22 cellular contexts compared by ENCODE assay signal in genomic region chr17:4958102-4958501, GRCh38. TPM values are rescaled to one million over a fixed set of nuclear protein-coding genes. Genes with fewer than 3 reads are reported as not detected.
DNase-seq lines count a peak whose midpoint lies in the region; ATAC-seq and TF ChIP-seq lines count a peak whose summit lies in the region.
"Had no signal": no experiment of that assay in that cellular context is flagged by ENCODE, and none has a peak within 500 bp of the region (broad histone marks: within the 10 kb centered on the region; RNA-seq: fewer than 3 reads in every experiment).

No MANE protein-coding gene starts in this region.

- peak overlapping the region; percentile 51 for H3K27ac Mint-ChIP-seq in MCF 10A (ENCODE audit: low read depth, unreplicated experiment)
- H3K27ac Mint-ChIP-seq: T-helper 1 cell treated with Interleukin-12 subunit alpha and Interleukin-12 subunit beta and Interleukin-4 antibody, amounts not matched to agents 30 μg/mL and 1 μg/mL, for 36 hours had no signal

- no peaks in the 10 kb centered on the region for H3K4me1 ChIP-seq in breast epithelium
- H3K4me1 ChIP-seq in BLaER1, result peaks cover 57% of the 10 kb centered on the region
- H3K4me1 ChIP-seq in psoas muscle, result peaks cover 36% of the 10 kb centered on the region
- H3K4me1 ChIP-seq: Caco-2 had no signal

- TF ChIP-seq CTCF in MCF 10A (IDR thresholded peaks at IDR 0.05; ENCODE audit: unreplicated experiment), result no peak
- TF ChIP-seq CTCF in breast epithelium (IDR thresholded peaks at IDR 0.05), result no peak
- no peak for TF ChIP-seq CTCF in psoas muscle (IDR thresholded peaks at IDR 0.05)

- H3K36me3 ChIP-seq in breast epithelium (peaks cover 10% of the 10 kb centered on the region), BLaER1 (peaks cover 47% of the 10 kb centered on the region), psoas muscle (ENCODE audit: insufficient read depth in 1 of 2, low read depth in 1 of 2) (peaks cover 6 to 52% of the 10 kb centered on the region in 2 donors)
- H3K36me3 ChIP-seq: MG63 had no signal

- H3K27ac ChIP-seq in breast epithelium (no peak overlapping the region), BLaER1 (no peak overlapping the region), psoas muscle (peak overlapping the region; percentile 77)
- H3K27ac ChIP-seq: BLaER1 treated with 17β-estradiol and CSF1 and Interleukin-3, amounts not matched to agents 10 nM and 100 nM had no signal

- H3K4me3 ChIP-seq in breast epithelium (no peak overlapping the region), BLaER1 (no peak overlapping the region), psoas muscle (no peak overlapping the region)
- H3K4me3 ChIP-seq: BLaER1 treated with 17β-estradiol and CSF1 and Interleukin-3, amounts not matched to agents 10 nM and 100 nM; GM12878; MG63; Peyer's patch had no signal

- CTCF ChIA-PET in MCF 10A (lab: Yijun Ruan, JAX), result no interaction called here

- WGBS in psoas muscle, 3 donors, result 18 to 51% (median 29%) methylated on average over 3 of the region's 3 CpGs

- H3K9me3 ChIP-seq in breast epithelium (no peaks in the 10 kb centered on the region), BLaER1 (no peaks in the 10 kb centered on the region), psoas muscle (no peaks in the 10 kb centered on the region)
- H3K9me3 ChIP-seq: BLaER1 treated with 17β-estradiol and CSF1 and Interleukin-3, amounts not matched to agents 10 nM and 100 nM; Caco-2; MG63; Peyer's patch had no signal

- H3K27me3 ChIP-seq in breast epithelium (no peaks in the 10 kb centered on the region), BLaER1 (no peaks in the 10 kb centered on the region), psoas muscle (ENCODE audit: insufficient read depth in 3 of 3, low read length in 2 of 3) (no peaks in the 10 kb centered on the region)
- H3K27me3 ChIP-seq: BLaER1 treated with 17β-estradiol and CSF1 and Interleukin-3, amounts not matched to agents 10 nM and 100 nM; MG63; Peyer's patch had no signal

- ATAC-seq in left colon (peak; percentile 33), psoas muscle (peak; percentile 47 to 70 (median 64))
- ATAC-seq: GM12878 had no signal

- POLR2A ChIA-PET in MCF 10A (lab: Yijun Ruan, JAX), result interaction anchor here (0.6 to 21.5 kb wide), 2 partner anchors 9 to 38 kb away, joined by 3 to 639 read pairs; partner anchors contain the start of gene SPAG7

- H3K4me2 ChIP-seq in BLaER1, result peak overlapping the region; percentile 17

- no peak overlapping the region for H3K4me3 Mint-ChIP-seq in MCF 10A (ENCODE audit: unreplicated experiment)
- H3K4me3 Mint-ChIP-seq: CD4-positive, alpha-beta memory T cell; T-helper 1 cell treated with Interleukin-12 subunit alpha and Interleukin-12 subunit beta and Interleukin-4 antibody, amounts not matched to agents 30 μg/mL and 1 μg/mL, for 36 hours had no signal

- no peaks in the 10 kb centered on the region for H3K9me3 Mint-ChIP-seq in MCF 10A (ENCODE audit: unreplicated experiment)
- H3K9me3 Mint-ChIP-seq: CD4-positive, alpha-beta memory T cell; T-helper 1 cell treated with Interleukin-12 subunit alpha and Interleukin-12 subunit beta and Interleukin-4 antibody, amounts not matched to agents 30 μg/mL and 1 μg/mL, for 36 hours had no signal

- BruUV-seq in MCF 10A (replicated peaks; lab: Mats Ljungman, UMichigan), result no TSS peak

- no peak for TF ChIP-seq POLR2A in breast epithelium (IDR thresholded peaks at IDR 0.05)

- peaks cover 24% of the 10 kb centered on the region for H3K36me3 Mint-ChIP-seq in MCF 10A (ENCODE audit: insufficient read depth, unreplicated experiment)

- H4K20me1 ChIP-seq in BLaER1, result no peaks in the 10 kb centered on the region
- H4K20me1 ChIP-seq: BLaER1 treated with 17β-estradiol and CSF1 and Interleukin-3, amounts not matched to agents 10 nM and 100 nM had no signal

- DNase-seq in MCF 10A (ENCODE audit: unreplicated experiment), result no peak
- no peak for DNase-seq in breast epithelium (ENCODE audit: low spot score in 2 of 2)
- no peak for DNase-seq in left colon
- no peak for DNase-seq in psoas muscle
- no peak for DNase-seq in OCI-M2 (lab: John Stamatoyannopoulos, UW; ENCODE audit: unreplicated experiment)
- DNase-seq in NCI-H1048 (lab: John Stamatoyannopoulos, UW), result no peak
- DNase-seq: ACHN; Caco-2; CD4-positive, alpha-beta memory T cell; DMS 273 treated with DMSO at 0.1 percent for 48 hours; DND-41; Kasumi-1; MG63; NCI-H1436 treated with DMSO at 0.1 percent for 48 hours; NCI-H1930; NCI-H510A; NK-92 treated with Interleukin-12 subunit alpha and Interleukin-12 subunit beta, amount 100 ng/mL, for 24 hours; Peyer's patch had no signal

- intact Hi-C loops in MCF 10A (cut with micrococcal nuclease), result no loop called here
- intact Hi-C loops in breast epithelium (cut with DNase I; ENCODE audit: low total_unique reads), result no loop called here
- intact Hi-C loops in left colon (cut with DNase I, micrococcal nuclease), result no loop called here
- intact Hi-C loops in psoas muscle (cut with DNase I), result no loop called here

- H3K4me1 Mint-ChIP-seq in MCF 10A (ENCODE audit: insufficient read depth, unreplicated experiment), result no peaks in the 10 kb centered on the region

- H3K9ac ChIP-seq in BLaER1, result 0 out of 2 replicates have a peak overlapping the region, but pooled peaks have one; percentile 5

- no peaks in the 10 kb centered on the region for H3K27me3 Mint-ChIP-seq in MCF 10A (ENCODE audit: insufficient read depth, unreplicated experiment)
- H3K27me3 Mint-ChIP-seq: CD4-positive, alpha-beta memory T cell had no signal

RNA-seq across cellular contexts. Expression of gene ENO3, which starts 7.2 kb away (rescaled TPM):
- total RNA-seq in MCF 10A (2022) (19.0 and 20.2 TPM in 2 replicates), breast epithelium (1 to 10 TPM; 1.6 to 4.6 (median 3.1) TPM), left colon (1 to 10 TPM; 7.3 to 8.9 TPM), psoas muscle (1,000 to 10,000 TPM; 2,251 to 3,238 (median 2,533) TPM)
- polyA plus RNA-seq in psoas muscle, result 1,000 to 10,000 TPM; 1,126 to 5,696 (median 4,322) TPM

RNA-seq across cellular contexts. Expression of gene SPAG7, which starts 9.5 kb away (rescaled TPM):
- 112 and 151 TPM in 2 replicates for total RNA-seq in MCF 10A (2022)
- total RNA-seq in breast epithelium, result 10 to 100 TPM; 42.6 to 57.8 (median 55.2) TPM
- 10 to 100 TPM; 49.3 to 68.2 TPM for total RNA-seq in left colon
- 100 to 1,000 TPM in 3 of 4 donors, 10 to 100 TPM in 1; 79.2 to 156 (median 111) TPM for total RNA-seq in psoas muscle
- 100 to 1,000 TPM in 2 of 3 donors, 10 to 100 TPM in 1; 93.2 to 179 (median 170) TPM for polyA plus RNA-seq in psoas muscle

RNA-seq across cellular contexts. Expression of gene PFN1, which starts 9.8 kb away (rescaled TPM):
- total RNA-seq in MCF 10A (2022) (1,010 and 1,106 TPM in 2 replicates), breast epithelium (100 to 1,000 TPM; 290 to 487 (median 379) TPM), left colon (100 to 1,000 TPM; 720 to 812 TPM), psoas muscle (100 to 1,000 TPM; 149 to 253 (median 205) TPM)
- 1,000 to 10,000 TPM in 1 of 3 donors, 100 to 1,000 TPM in 2; 220 to 1,518 (median 312) TPM for polyA plus RNA-seq in psoas muscle

RNA-seq across cellular contexts. Expression of gene RNF167, which starts 18.0 kb away (rescaled TPM):
- total RNA-seq in MCF 10A (2022), result 100.0 and 109 TPM in 2 replicates
- total RNA-seq in breast epithelium, result 10 to 100 TPM; 38.3 to 49.0 (median 38.7) TPM
- total RNA-seq in left colon, result 100 to 1,000 TPM in 1 of 2 donors, 10 to 100 TPM in 1; 96.5 to 105 TPM
- 10 to 100 TPM; 85.1 to 96.3 (median 87.3) TPM for total RNA-seq in psoas muscle
- 100 to 1,000 TPM in 1 of 3 donors, 10 to 100 TPM in 2; 85.7 to 151 (median 100.0) TPM for polyA plus RNA-seq in psoas muscle

RNA-seq across cellular contexts. Expression of gene SLC25A11, which starts 18.3 kb away (rescaled TPM):
- total RNA-seq in MCF 10A (2022) (46.8 and 54.5 TPM in 2 replicates), breast epithelium (10 to 100 TPM; 38.8 to 48.5 (median 42.6) TPM), left colon (10 to 100 TPM; 77.5 to 90.0 TPM), psoas muscle (100 to 1,000 TPM in 3 of 4 donors, 10 to 100 TPM in 1; 97.1 to 225 (median 143) TPM)
- 100 to 1,000 TPM; 125 to 163 (median 128) TPM for polyA plus RNA-seq in psoas muscle

Comparison
In these comparisons a context has a peak if more than half of its experiments do, and no peak if none do; other contexts are left out.
1. RNA of gene ENO3, which starts 7.2 kb away (total RNA-seq): 2,251 to 3,238 TPM in psoas muscle; 19.0 to 20.2 TPM in MCF 10A, 7.3 to 8.9 TPM in left colon and 1.6 to 4.6 TPM in breast epithelium; every median in the first group is over 100 times any median in the second.